In the genomic region with DNA sequence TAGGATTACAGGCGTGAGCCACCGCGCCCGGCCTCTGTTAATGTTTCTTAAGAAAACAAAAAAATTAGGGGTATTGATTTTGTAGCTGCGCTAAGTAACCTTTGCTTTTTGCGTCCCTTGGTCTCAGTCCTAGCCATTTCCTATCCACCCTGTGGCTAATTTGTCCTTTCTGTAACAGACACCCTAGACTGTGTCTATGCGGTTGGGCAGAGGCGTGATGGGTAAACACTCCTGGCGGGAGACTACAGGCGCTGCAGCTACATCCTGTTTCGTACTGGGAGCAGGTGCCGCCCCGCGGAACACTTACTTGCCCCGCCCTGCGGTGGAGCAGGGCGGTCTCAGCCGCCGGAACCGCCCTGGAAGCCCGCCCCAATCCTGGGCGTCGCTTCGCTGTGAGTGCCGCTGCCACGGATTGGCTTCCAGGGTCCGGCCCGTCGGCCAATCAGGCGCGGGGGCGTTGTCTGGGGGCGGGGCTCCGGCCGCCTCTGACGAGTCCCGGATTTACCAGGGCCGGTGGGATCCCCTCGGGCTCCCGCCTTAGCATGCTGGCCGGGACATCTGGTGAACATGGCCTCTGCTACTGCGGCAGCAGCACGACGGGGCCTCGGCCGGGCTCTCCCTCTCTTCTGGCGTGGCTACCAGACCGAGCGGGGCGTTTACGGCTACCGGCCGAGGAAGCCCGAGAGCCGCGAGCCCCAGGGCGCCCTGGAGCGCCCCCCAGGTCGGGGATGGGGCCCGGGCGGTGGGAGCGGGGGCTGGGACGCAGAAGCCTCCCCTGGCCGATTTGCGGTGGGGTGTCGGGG, we compare ENCODE assay signal across 8 cellular contexts. TPM values are rescaled to one million over a fixed set of nuclear protein-coding genes. Genes with fewer than 3 reads are reported as not detected.
DNase-seq lines count a peak whose midpoint lies in the region; ATAC-seq and TF ChIP-seq lines count a peak whose summit lies in the region.

Gene DHTKD1, plus strand, starts transcription at position 488 of the 803 bp plus-strand sequence. Its CDS starts 80 bp downstream, at position 568.

- no peak for TF ChIP-seq RAD21 in Ishikawa (IDR thresholded peaks at IDR 0.05; ENCODE audit: low read depth)

- DNase-seq in DMS53 (lab: John Stamatoyannopoulos, UW): peak; percentile 100
- peak; percentile 92 for DNase-seq in PC-3
- peak; percentile 99 for DNase-seq in activated T-cell treated with anti-CD3 and anti-CD28 coated beads, Interleukin-2, amount 50 U/mL, for 1 hour
- DNase-seq in epithelial cell of proximal tubule (ENCODE audit: low read depth): peak; percentile 45
- peak; percentile 100 for DNase-seq in stimulated activated CD8-positive, alpha-beta memory T cell treated with anti-CD3 and anti-CD28 coated beads, Interleukin-4, amount 100 ng/mL, for 48 hours

- BruUV-seq in PC-3 (replicated peaks; lab: Mats Ljungman, UMichigan): no TSS peak

- H2AFZ ChIP-seq in PC-3 (ENCODE audit: low read length): peak within 1 kb of the TSS; percentile 63

- POLR2A ChIA-PET in PC-3 (lab: Charles Lee; ENCODE audit: unreplicated experiment): interaction anchor here (0.5 kb wide), 1 partner anchor 59 kb away, joined by 3 read pairs; no protein-coding TSS in a partner anchor

- ATAC-seq in GM21576 (IDR thresholded peaks at IDR 0.05; ENCODE audit: unreplicated experiment) (peak; percentile 96), PC-3 (peak; percentile 98)

- no peaks in the 10 kb centered on the region for H3F3A ChIP-seq in PC-3 (ENCODE audit: low read length, unreplicated experiment)

- H4K20me1 ChIP-seq in PC-3 (ENCODE audit: low read length): no peaks in the 10 kb centered on the region

- peak within 1 kb of the TSS; percentile 77 for H3K4me2 ChIP-seq in PC-3 (ENCODE audit: low read length)

- H3K4me1 ChIP-seq in PC-3 (ENCODE audit: insufficient read depth, low read length) (peaks cover 7% of the 10 kb centered on the region; the same call in 1 of the 2 replicates), mucosa of rectum (ENCODE audit: control insufficient read depth in 2 of 2, insufficient read depth in 2 of 2, low read length in 2 of 2) (peaks cover 2 to 9% of the 10 kb centered on the region in 2 donors)

- H3K36me3 ChIP-seq in PC-3 (ENCODE audit: low read depth, low read length) (no peaks in the 10 kb centered on the region), mucosa of rectum (ENCODE audit: control insufficient read depth in 2 of 2, insufficient read depth in 2 of 2, low read length in 2 of 2) (no peaks in the 10 kb centered on the region)

- TF ChIP-seq EP300 in Ishikawa (IDR thresholded peaks at IDR 0.05; ENCODE audit: borderline replicate concordance): no peak

- H3K27me3 ChIP-seq in PC-3 (ENCODE audit: low read length) (no peaks in the 10 kb centered on the region), mucosa of rectum (ENCODE audit: control insufficient read depth in 2 of 2, insufficient read depth in 2 of 2, low read length in 2 of 2) (no peaks in the 10 kb centered on the region)

- H3K27ac ChIP-seq in PC-3 (ENCODE audit: low read length): no peak within 1 kb of the TSS
- peak within 1 kb of the TSS; percentile 80 to 82 for H3K27ac ChIP-seq in mucosa of rectum (ENCODE audit: low read depth in 2 of 2, low read length in 2 of 2)

- intact Hi-C loops in PC-3 (cut with micrococcal nuclease): no loop called here

- peak within 1 kb of the TSS; percentile 78 for H3K4me3 ChIP-seq in PC-3 (ENCODE audit: low read length)
- H3K4me3 ChIP-seq in epithelial cell of proximal tubule (ENCODE audit: low read depth, low read length): peak within 1 kb of the TSS; percentile 90
- H3K4me3 ChIP-seq in mucosa of rectum (ENCODE audit: low read length in 2 of 2): peak within 1 kb of the TSS; percentile 88 to 93

- no peak for TF ChIP-seq CTCF in PC-3 (conservative IDR thresholded peaks at IDR 0.05; ENCODE audit: low read depth, low read length)
- peak; percentile 45 for TF ChIP-seq CTCF in epithelial cell of proximal tubule (conservative IDR thresholded peaks at IDR 0.05; ENCODE audit: low read depth, low read length)

- CTCF ChIA-PET in PC-3 (lab: Charles Lee): interaction anchor here (0.6 kb wide), 1 partner anchor 286 kb away, joined by 7 read pairs; no protein-coding TSS in a partner anchor

- no peaks in the 10 kb centered on the region for H3K9me2 ChIP-seq in PC-3 (replicated peaks; ENCODE audit: low read length)

- H3K9me3 ChIP-seq in PC-3 (ENCODE audit: low read length) (no peaks in the 10 kb centered on the region), mucosa of rectum (ENCODE audit: control insufficient read depth in 2 of 2, low read length in 2 of 2) (no peaks in the 10 kb centered on the region)

- H3K9ac ChIP-seq in PC-3 (ENCODE audit: low read length): peak within 1 kb of the TSS; percentile 93
- H3K9ac ChIP-seq in mucosa of rectum (ENCODE audit: low read depth in 1 of 2, low read length in 2 of 2): peak within 1 kb of the TSS; percentile 81 to 89

- peaks cover 16% of the 10 kb centered on the region for H3K79me2 ChIP-seq in PC-3 (ENCODE audit: low read length)

TF ChIP-seq in Ishikawa, 13 proteins besides CTCF, POLR2A, EP300 and RAD21:
- peak; percentile 81 for TF ChIP-seq TAF1 (IDR thresholded peaks at IDR 0.05; ENCODE audit: low read depth)
- TF ChIP-seq FOXM1 (IDR thresholded peaks at IDR 0.05; ENCODE audit: borderline replicate concordance, low read depth): no peak
- TF ChIP-seq ZBTB7A (IDR thresholded peaks at IDR 0.05; ENCODE audit: low read depth): peak; percentile 41; the same call in 1 of the 2 replicates
- TF ChIP-seq CEBPB (IDR thresholded peaks at IDR 0.05): no peak
- TF ChIP-seq TCF12 (IDR thresholded peaks at IDR 0.05; ENCODE audit: low read depth): peak; percentile 35; the same call in 1 of the 2 replicates
- 0 out of 2 replicates have a peak, but pooled peaks have one; percentile 34 for TF ChIP-seq CREB1 (IDR thresholded peaks at IDR 0.05; ENCODE audit: low read depth)
- TF ChIP-seq YY1 (IDR thresholded peaks at IDR 0.05; ENCODE audit: low read depth): peak; percentile 54; the same call in 1 of the 2 replicates
- TF ChIP-seq MAX (IDR thresholded peaks at IDR 0.05): peak; percentile 54; the same call in 1 of the 2 replicates

RNA-seq across cellular contexts. Expression of gene DHTKD1, which starts in this region (rescaled TPM):
- total RNA-seq in PC-3 (2014; rRNA removed) (8.1 and 18.7 TPM in 2 replicates), epithelial cell of proximal tubule (25.4 TPM in 2 replicates)

Comparison
In these comparisons a context has a peak if more than half of its experiments do, and no peak if none do; other contexts are left out.
1. DNase-seq: peak in every context shown above with its lines; median percentile 100 in DMS53; 100 in stimulated activated CD8-positive, alpha-beta memory T cell treated with anti-CD3 and anti-CD28 coated beads, Interleukin-4, amount 100 ng/mL, for 48 hours; 99 in activated T-cell treated with anti-CD3 and anti-CD28 coated beads, Interleukin-2, amount 50 U/mL, for 1 hour; 92 in PC-3; 45 in epithelial cell of proximal tubule.